In genomic region chr11:66891849-66892660, GRCh38 we compare ENCODE assay signal across 8 cellular contexts. TPM values are rescaled to one million over a fixed set of nuclear protein-coding genes. Genes with fewer than 3 reads are reported as not detected.
DNase-seq lines count a peak whose midpoint lies in the region; ATAC-seq and TF ChIP-seq lines count a peak whose summit lies in the region.

No MANE protein-coding gene starts in this region.

- peak; percentile 95 for DNase-seq in A172 (ENCODE audit: low spot score)
- DNase-seq in Peyer's patch: peak in 2 of 3 donors; percentile 59 to 84
- peak; percentile 94 for DNase-seq in astrocyte of the spinal cord (ENCODE audit: low read depth, low spot score)
- peak; percentile 96 for DNase-seq in myocyte (ENCODE audit: low read depth)
- DNase-seq in uterus: no peak
- DNase-seq in COR-L47 (lab: John Stamatoyannopoulos, UW): no peak

- no peaks in the 10 kb centered on the region for H3K36me3 ChIP-seq in Peyer's patch
- H3K36me3 ChIP-seq in uterus: no peaks in the 10 kb centered on the region

- in situ Hi-C loops in astrocyte of the spinal cord (cut with HindIII; ENCODE audit: low sequenced_read_pairs): no loop called here

- ATAC-seq in GM18520 (IDR thresholded peaks at IDR 0.05; ENCODE audit: unreplicated experiment) (peak; percentile 79), HG03060 (IDR thresholded peaks at IDR 0.05; ENCODE audit: low read depth, unreplicated experiment) (peak; percentile 86)

- TF ChIP-seq CTCF in Peyer's patch (IDR thresholded peaks at IDR 0.05) (peak in 2 of 6 experiments; percentile 8), astrocyte of the spinal cord (IDR thresholded peaks at IDR 0.05; ENCODE audit: low read depth, low read length) (no peak), uterus (IDR thresholded peaks at IDR 0.05) (no peak)

- no peak for TF ChIP-seq POLR2A in Peyer's patch (IDR thresholded peaks at IDR 0.05)
- TF ChIP-seq POLR2A in uterus (IDR thresholded peaks at IDR 0.05): no peak

- intact Hi-C loops in uterus (cut with DNase I; ENCODE audit: low total_unique reads): no loop called here

- H3K27ac ChIP-seq in Peyer's patch (peak overlapping the region in 1 of 4 donors; percentile 35), uterus (no peak overlapping the region)

- no peaks in the 10 kb centered on the region for H3K9me3 ChIP-seq in Peyer's patch
- no peaks in the 10 kb centered on the region for H3K9me3 ChIP-seq in uterus

- H3K4me1 ChIP-seq in Peyer's patch: no peaks in the 10 kb centered on the region
- H3K4me1 ChIP-seq in uterus: no peaks in the 10 kb centered on the region

- H3K4me3 ChIP-seq in Peyer's patch (no peak overlapping the region), astrocyte of the spinal cord (ENCODE audit: low read depth, low read length) (no peak overlapping the region), uterus (no peak overlapping the region)

- H3K27me3 ChIP-seq in Peyer's patch (no peaks in the 10 kb centered on the region), uterus (no peaks in the 10 kb centered on the region)

RNA-seq across cellular contexts. Expression of gene LRFN4, which starts 35.2 kb away (rescaled TPM):
- 54.7 and 63.3 TPM in 2 replicates for total RNA-seq in A172 (2014; rRNA removed; shearing (Covaris generic))
- total RNA-seq in Peyer's patch (1 to 10 TPM; 2.5 to 9.0 (median 4.3) TPM), myocyte (117 and 129 TPM in 2 replicates), uterus (10 to 100 TPM in 1 of 4 donors, 1 to 10 TPM in 3; 1.5 to 17.0 (median 5.4) TPM)
- polyA plus RNA-seq in myocyte (2012): 38.0 TPM

RNA-seq across cellular contexts. Expression of gene RCE1, which starts 48.8 kb away (rescaled TPM):
- 26.7 and 27.2 TPM in 2 replicates for total RNA-seq in A172 (2014; rRNA removed; shearing (Covaris generic))
- total RNA-seq in Peyer's patch (10 to 100 TPM in 3 of 4 donors, 1 to 10 TPM in 1; 6.6 to 57.7 (median 38.0) TPM), myocyte (10.5 and 12.5 TPM in 2 replicates), uterus (10 to 100 TPM in 3 of 4 donors, 1 to 10 TPM in 1; 2.3 to 19.4 (median 13.7) TPM)
- polyA plus RNA-seq in myocyte (2012): 13.8 TPM

Comparison
In these comparisons a context has a peak if more than half of its experiments do, and no peak if none do; other contexts are left out.
1. DNase-seq: peak in A172 (single experiment), Peyer's patch (2 of 3), astrocyte of the spinal cord (single experiment) and myocyte (single experiment); none in uterus (0 of 2) and COR-L47 (single experiment).